Comparison of ENCODE assay signal across 14 cellular contexts in genomic region chr3:27653803-27654558, GRCh38.
DNase-seq lines count a peak whose midpoint lies in the region; ATAC-seq and TF ChIP-seq lines count a peak whose summit lies in the region.
"Had no signal": no experiment of that assay in that cellular context is flagged by ENCODE, and none has a peak within 500 bp of the region (broad histone marks: within the 10 kb centered on the region; RNA-seq: fewer than 3 reads in every experiment).

No MANE protein-coding gene starts in this region.

- POLR2A ChIA-PET in IMR-90 (lab: Charles Lee; ENCODE audit: unreplicated experiment), result no interaction called here

- DNase-seq in H9, result peak; percentile 55
- DNase-seq in IMR-90, result no peak
- no peak for DNase-seq in endodermal cell
- DNase-seq in mesendoderm, result peak; percentile 46
- no peak for DNase-seq in activated T-cell treated with anti-CD3 and anti-CD28 coated beads, Interleukin-2, amount 50 U/mL, for 1 hour
- DNase-seq in neural progenitor cell (ENCODE audit: low spot score), result no peak
- DNase-seq: Caco-2; CD8-positive, alpha-beta T cell; GM23248 had no signal

- in situ Hi-C loops in IMR-90 (cut with MboI; ENCODE audit: low sequenced_read_pairs), result no loop called here

- no peak overlapping the region for H4K8ac ChIP-seq in H9 (replicated peaks; ENCODE audit: insufficient read length, low read depth, low read length)
- no peak overlapping the region for H4K8ac ChIP-seq in IMR-90 (ENCODE audit: low read depth in 2 of 2, low read length in 2 of 2)
- H4K8ac ChIP-seq in mesendoderm (ENCODE audit: low read depth, low read length), result no peak overlapping the region

- no peaks in the 10 kb centered on the region for H3K79me1 ChIP-seq in H9 (ENCODE audit: insufficient read depth, low read depth, low read length, poor library complexity, severe bottlenecking)
- no peaks in the 10 kb centered on the region for H3K79me1 ChIP-seq in IMR-90 (ENCODE audit: low read depth in 1 of 2, low read length in 2 of 2)
- H3K79me1 ChIP-seq in mesendoderm (ENCODE audit: low read length), result no peaks in the 10 kb centered on the region

- ATAC-seq in IMR-90 (ENCODE audit: low read depth) (no peak), HG02852 (IDR thresholded peaks at IDR 0.05; ENCODE audit: unreplicated experiment) (no peak)
- ATAC-seq: A549; CD8-positive, alpha-beta T cell had no signal

- no peak for TF ChIP-seq POLR2A in IMR-90 (IDR thresholded peaks at IDR 0.05; ENCODE audit: low read depth, low read length)

- no peaks in the 10 kb centered on the region; a peak in 1 of 5 replicates for H3K9me3 Mint-ChIP-seq in H9
- H3K9me3 Mint-ChIP-seq in endodermal cell, result no peaks in the 10 kb centered on the region
- H3K9me3 Mint-ChIP-seq in neural progenitor cell, result no peaks in the 10 kb centered on the region
- H3K9me3 Mint-ChIP-seq: CD8-positive, alpha-beta T cell had no signal

- H3K9me3 ChIP-seq in H9 (ENCODE audit: control insufficient read depth, low read depth, low read length) (no peaks in the 10 kb centered on the region), IMR-90 (ENCODE audit: control insufficient read depth, insufficient read depth, low read length) (no peaks in the 10 kb centered on the region), endodermal cell (ENCODE audit: control insufficient read depth, low read length) (no peaks in the 10 kb centered on the region), neural progenitor cell (ENCODE audit: low read depth) (no peaks in the 10 kb centered on the region)
- H3K9me3 ChIP-seq: A549, Caco-2, HAP-1 had no signal

- H3K4me1 Mint-ChIP-seq in H9, result peaks cover 34 to 37% of the 10 kb centered on the region in 2 experiments
- H3K4me1 Mint-ChIP-seq in endodermal cell, result peaks cover 16% of the 10 kb centered on the region
- H3K4me1 Mint-ChIP-seq in neural progenitor cell, result no peaks in the 10 kb centered on the region
- H3K4me1 Mint-ChIP-seq: CD14-positive monocyte had no signal

- no peak overlapping the region for H3K4me3 Mint-ChIP-seq in H9
- H3K4me3 Mint-ChIP-seq in endodermal cell, result no peak overlapping the region
- no peak overlapping the region for H3K4me3 Mint-ChIP-seq in neural progenitor cell
- H3K4me3 Mint-ChIP-seq: CD14-positive monocyte; CD8-positive, alpha-beta T cell had no signal

- no peak overlapping the region for H2BK20ac ChIP-seq in H9 (ENCODE audit: low read depth, low read length, poor library complexity, severe bottlenecking)
- no peak overlapping the region for H2BK20ac ChIP-seq in IMR-90 (ENCODE audit: low read depth, low read length)

- no TSS peak for BruUV-seq in IMR-90 (replicated peaks; lab: Mats Ljungman, UMichigan)

- H2AK5ac ChIP-seq in H9 (ENCODE audit: insufficient read length, low read length), result no peak overlapping the region
- H2AK5ac ChIP-seq in IMR-90 (ENCODE audit: low read depth, low read length), result no peak overlapping the region
- H2AK5ac ChIP-seq in mesendoderm (ENCODE audit: low read length), result no peak overlapping the region

- no peak overlapping the region for H2AK9ac ChIP-seq in IMR-90 (replicated peaks; ENCODE audit: low read depth, low read length, poor library complexity)

- H4K5ac ChIP-seq in H9 (ENCODE audit: insufficient read length, low read depth, low read length), result no peak overlapping the region
- H4K5ac ChIP-seq in IMR-90 (ENCODE audit: low read depth, low read length), result no peak overlapping the region
- no peak overlapping the region for H4K5ac ChIP-seq in mesendoderm (ENCODE audit: low read length)

- H2AFZ ChIP-seq in H9 (ENCODE audit: low read length) (no peak overlapping the region), IMR-90 (replicated peaks; ENCODE audit: low read length, poor library complexity) (no peak overlapping the region), neural progenitor cell (replicated peaks) (no peak overlapping the region)
- H2AFZ ChIP-seq: GM23248 had no signal

- H3K27ac Mint-ChIP-seq in H9, result peak overlapping the region; percentile 69 to 94 (median 80)
- peak overlapping the region; percentile 23 for H3K27ac Mint-ChIP-seq in endodermal cell
- no peak overlapping the region for H3K27ac Mint-ChIP-seq in neural progenitor cell
- H3K27ac Mint-ChIP-seq: CD14-positive monocyte; CD8-positive, alpha-beta T cell had no signal

- H3K79me2 ChIP-seq in H9 (ENCODE audit: insufficient read depth, low read length) (no peaks in the 10 kb centered on the region), mesendoderm (ENCODE audit: control insufficient read depth, insufficient read depth, low read length) (no peaks in the 10 kb centered on the region), neural progenitor cell (ENCODE audit: low read depth) (no peaks in the 10 kb centered on the region)

- H2BK12ac ChIP-seq in H9 (ENCODE audit: insufficient read length, low read depth, low read length), result no peak overlapping the region

- H3K36me3 ChIP-seq in IMR-90 (ENCODE audit: control insufficient read depth, insufficient read depth, low read length) (no peaks in the 10 kb centered on the region), endodermal cell (ENCODE audit: control insufficient read depth, insufficient read depth, low read length) (no peaks in the 10 kb centered on the region), mesendoderm (ENCODE audit: control insufficient read depth, insufficient read depth, low read length) (no peaks in the 10 kb centered on the region), neural progenitor cell (no peaks in the 10 kb centered on the region)
- H3K36me3 ChIP-seq: HAP-1 had no signal

- WGBS in H9 (ENCODE audit: extremely low coverage, insufficient read length, low lambda C conversion rate), result no CpG with 5 or more reads among the region's 3 CpGs
- WGBS in IMR-90 (ENCODE audit: extremely low coverage in 2 of 2, insufficient read length in 1 of 2), 2 experiments, result no CpG with 5 or more reads among the region's 3 CpGs
- WGBS in endodermal cell (ENCODE audit: insufficient coverage in 1 of 2, insufficient read length in 1 of 2), 2 experiments, result 67 to 86% methylated on average over 2 to 3 of the region's 3 CpGs
- no CpG with 5 or more reads among the region's 3 CpGs for WGBS in mesendoderm (ENCODE audit: extremely low coverage, insufficient coverage, low lambda C conversion rate)

- CTCF ChIA-PET in IMR-90 (lab: Yijun Ruan, JAX), result no interaction called here

- intact Hi-C loops in IMR-90 (cut with micrococcal nuclease), result no loop called here

- H3K4me3 ChIP-seq in IMR-90 (ENCODE audit: insufficient read depth, low read depth, low read length), result no peak overlapping the region
- no peak overlapping the region for H3K4me3 ChIP-seq in endodermal cell (ENCODE audit: low read length)
- no peak overlapping the region for H3K4me3 ChIP-seq in mesendoderm (ENCODE audit: low read length)
- no peak overlapping the region for H3K4me3 ChIP-seq in neural progenitor cell
- H3K4me3 ChIP-seq: A549, GM23248, HAP-1 had no signal

- no peaks in the 10 kb centered on the region for H3K9me1 ChIP-seq in IMR-90 (ENCODE audit: insufficient read depth, low read length)

- H3K18ac ChIP-seq in H9 (ENCODE audit: insufficient read length, low read depth, low read length) (no peak overlapping the region), IMR-90 (ENCODE audit: low read depth, low read length) (no peak overlapping the region), mesendoderm (ENCODE audit: low read length) (no peak overlapping the region)

- no peaks in the 10 kb centered on the region for H3K23me2 ChIP-seq in H9 (ENCODE audit: insufficient read length, low read depth, low read length, poor library complexity, severe bottlenecking)

- H3T11ph ChIP-seq in H9 (ENCODE audit: low read length), result no peak overlapping the region

- H2BK120ac ChIP-seq in H9 (ENCODE audit: low read depth, low read length, poor library complexity, severe bottlenecking) (no peak overlapping the region), IMR-90 (ENCODE audit: low read depth, low read length) (no peak overlapping the region), mesendoderm (ENCODE audit: low read depth, low read length) (no peak overlapping the region)

- H3K4ac ChIP-seq in H9 (ENCODE audit: low read depth, low read length) (no peak overlapping the region), IMR-90 (ENCODE audit: low read depth, low read length) (no peak overlapping the region), mesendoderm (ENCODE audit: low read depth, low read length) (no peak overlapping the region)

- H3F3A ChIP-seq in neural progenitor cell (ENCODE audit: low read depth), result no peaks in the 10 kb centered on the region

- H3K4me2 ChIP-seq in H9 (ENCODE audit: insufficient read depth, insufficient read length, low read length) (no peak overlapping the region), IMR-90 (ENCODE audit: low read depth, low read length) (no peak overlapping the region), mesendoderm (ENCODE audit: low read length) (no peak overlapping the region), neural progenitor cell (no peak overlapping the region)
- H3K4me2 ChIP-seq: A549, KMS-11 had no signal

- peaks cover 9% of the 10 kb centered on the region; the same call in 1 of the 2 replicates for H3K4me1 ChIP-seq in H9 (ENCODE audit: insufficient read depth, low read length)
- H3K4me1 ChIP-seq in IMR-90 (ENCODE audit: control insufficient read depth, insufficient read depth, low read length), result peaks cover 2% of the 10 kb centered on the region; the same call in 1 of the 2 replicates
- H3K4me1 ChIP-seq in endodermal cell (ENCODE audit: control insufficient read depth, insufficient read depth, low read length), result no peaks in the 10 kb centered on the region
- no peaks in the 10 kb centered on the region for H3K4me1 ChIP-seq in mesendoderm (ENCODE audit: control insufficient read depth, low read depth, low read length)
- H3K4me1 ChIP-seq in neural progenitor cell, result no peaks in the 10 kb centered on the region
- H3K4me1 ChIP-seq: Caco-2 had no signal

- H3K27me3 ChIP-seq in H9 (ENCODE audit: insufficient read depth, low read length) (no peaks in the 10 kb centered on the region), IMR-90 (ENCODE audit: control insufficient read depth, insufficient read depth, low read length) (no peaks in the 10 kb centered on the region), endodermal cell (ENCODE audit: control insufficient read depth, insufficient read depth, low read length, poor library complexity, severe bottlenecking) (no peaks in the 10 kb centered on the region), mesendoderm (ENCODE audit: insufficient read depth, low read length, poor library complexity) (no peaks in the 10 kb centered on the region), neural progenitor cell (no peaks in the 10 kb centered on the region)

- H3K14ac ChIP-seq in H9 (ENCODE audit: insufficient read depth, low read length) (no peak overlapping the region), IMR-90 (replicated peaks; ENCODE audit: low read depth, low read length) (no peak overlapping the region)

- H3K9ac ChIP-seq in H9 (ENCODE audit: extremely low read depth, insufficient read length, low read length) (no peak overlapping the region), IMR-90 (ENCODE audit: low read depth, low read length) (no peak overlapping the region), endodermal cell (ENCODE audit: extremely low read depth, low read length, poor library complexity, severe bottlenecking) (no peak overlapping the region), mesendoderm (ENCODE audit: low read length) (no peak overlapping the region), neural progenitor cell (no peak overlapping the region)
- H3K9ac ChIP-seq: GM23248, KMS-11 had no signal

- no peak overlapping the region for H3K56ac ChIP-seq in H9 (ENCODE audit: insufficient read length, low read depth, low read length)
- no peak overlapping the region for H3K56ac ChIP-seq in IMR-90 (ENCODE audit: extremely low read depth, insufficient read depth, low read length)
- H3K56ac ChIP-seq in mesendoderm (ENCODE audit: low read length), result no peak overlapping the region

- no peak overlapping the region for H4K91ac ChIP-seq in H9 (ENCODE audit: insufficient read length, low read depth, low read length)
- H4K91ac ChIP-seq in IMR-90 (ENCODE audit: insufficient read depth, low read depth, low read length), result no peak overlapping the region

- H3K36me3 Mint-ChIP-seq in H9 (ENCODE audit: insufficient read depth in 1 of 3, low read depth in 3 of 3) (no peaks in the 10 kb centered on the region), endodermal cell (ENCODE audit: low read depth) (no peaks in the 10 kb centered on the region), neural progenitor cell (no peaks in the 10 kb centered on the region)
- H3K36me3 Mint-ChIP-seq: CD14-positive monocyte; CD8-positive, alpha-beta T cell had no signal

- H3K27ac ChIP-seq in H9 (ENCODE audit: insufficient read length, low read depth, low read length) (no peak overlapping the region), IMR-90 (ENCODE audit: insufficient read depth, low read length) (no peak overlapping the region), endodermal cell (ENCODE audit: low read depth, low read length) (no peak overlapping the region), mesendoderm (ENCODE audit: low read depth, low read length) (no peak overlapping the region), neural progenitor cell (no peak overlapping the region)
- H3K27ac ChIP-seq: GM23248, KMS-11 had no signal

- dilution Hi-C loops in IMR-90 (cut with HindIII; ENCODE audit: low sequenced_read_pairs, unreplicated experiment), result no loop called here

- H4K20me1 ChIP-seq in H9 (ENCODE audit: control insufficient read depth, insufficient read depth, insufficient read length), result no peaks in the 10 kb centered on the region
- H4K20me1 ChIP-seq in IMR-90 (ENCODE audit: insufficient read depth, low read length), result no peaks in the 10 kb centered on the region
- no peaks in the 10 kb centered on the region for H4K20me1 ChIP-seq in neural progenitor cell (ENCODE audit: low read depth)

- H2BK15ac ChIP-seq in H9 (ENCODE audit: low read depth, low read length) (no peak overlapping the region), IMR-90 (ENCODE audit: low read depth, low read length) (no peak overlapping the region), mesendoderm (replicated peaks; ENCODE audit: low read depth) (no peak overlapping the region)

- H3K23ac ChIP-seq in H9 (ENCODE audit: insufficient read length, low read depth, low read length), result no peak overlapping the region
- no peak overlapping the region for H3K23ac ChIP-seq in IMR-90 (ENCODE audit: low read depth, low read length)
- no peak overlapping the region for H3K23ac ChIP-seq in mesendoderm (ENCODE audit: low read length)

- H3K27me3 Mint-ChIP-seq in H9 (ENCODE audit: low read depth), result no peaks in the 10 kb centered on the region
- H3K27me3 Mint-ChIP-seq in endodermal cell (ENCODE audit: insufficient read depth), result peaks cover 3% of the 10 kb centered on the region
- H3K27me3 Mint-ChIP-seq in neural progenitor cell (ENCODE audit: insufficient read depth, low read depth), result no peaks in the 10 kb centered on the region

- TF ChIP-seq CTCF in H9 (conservative IDR thresholded peaks at IDR 0.05), result no peak
- TF ChIP-seq CTCF in IMR-90 (conservative IDR thresholded peaks at IDR 0.05; ENCODE audit: low read depth, low read length), result no peak
- TF ChIP-seq CTCF in endodermal cell (conservative IDR thresholded peaks at IDR 0.05), result no peak
- no peak for TF ChIP-seq CTCF in neural progenitor cell (IDR thresholded peaks at IDR 0.05)

- H2BK5ac ChIP-seq in H9 (ENCODE audit: insufficient read length, low read length) (no peak overlapping the region), IMR-90 (ENCODE audit: low read depth, low read length, poor library complexity, severe bottlenecking) (no peak overlapping the region), mesendoderm (ENCODE audit: low read length) (no peak overlapping the region)

- TF ChIP-seq RAD21 in IMR-90 (IDR thresholded peaks at IDR 0.05; ENCODE audit: low read length), result no peak

Comparison
In these comparisons a context has a peak if more than half of its experiments do, and no peak if none do; other contexts are left out.
1. DNase-seq: peak in H9 (single experiment) and mesendoderm (single experiment); none in IMR-90 (single experiment), endodermal cell (single experiment), activated T-cell treated with anti-CD3 and anti-CD28 coated beads, Interleukin-2, amount 50 U/mL, for 1 hour (single experiment) and neural progenitor cell (single experiment).